16 cellular contexts compared by ENCODE assay signal in the genomic region with DNA sequence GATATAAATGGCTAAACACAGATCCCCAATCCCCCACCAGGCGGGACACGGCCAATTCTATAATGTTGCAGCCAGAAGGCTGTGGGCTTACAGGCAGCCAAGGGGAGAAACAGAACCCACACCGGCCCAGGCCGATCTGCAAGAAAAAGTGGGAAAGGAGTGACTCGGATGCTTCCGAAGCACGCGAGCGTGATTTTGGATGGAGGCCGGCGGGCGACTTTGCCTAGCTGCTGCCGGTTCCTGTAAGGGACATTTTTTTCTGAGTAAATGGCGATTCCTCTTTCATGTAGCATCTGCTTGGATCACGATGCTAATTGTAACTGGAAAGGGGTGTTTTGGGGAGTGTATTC.
DNase-seq lines count a peak whose midpoint lies in the region; ATAC-seq, FAIRE-seq and TF ChIP-seq lines count a peak whose summit lies in the region.
"Had no signal": no experiment of that assay in that cellular context is flagged by ENCODE, and none has a peak within 500 bp of the region (broad histone marks: within the 10 kb centered on the region; RNA-seq: fewer than 3 reads in every experiment).

No MANE protein-coding gene starts in this region.

- intact Hi-C loops in posterior vena cava (cut with DNase I) = no loop called here
- intact Hi-C loops in left ventricle myocardium inferior (cut with micrococcal nuclease) = no loop called here

- no peak overlapping the region for H3K27ac ChIP-seq in left ventricle myocardium inferior (replicated peaks)
- H3K27ac ChIP-seq: BLaER1 treated with 17β-estradiol and CSF1 and Interleukin-3, amounts not matched to agents 10 nM and 100 nM; HL-60 had no signal

- H3K9me3 ChIP-seq in iPS-15b (ENCODE audit: control insufficient read depth, insufficient read depth, low read length) = no peaks in the 10 kb centered on the region
- H3K9me3 ChIP-seq in left ventricle myocardium inferior (replicated peaks) = no peaks in the 10 kb centered on the region
- H3K9me3 ChIP-seq: BLaER1 treated with 17β-estradiol and CSF1 and Interleukin-3, amounts not matched to agents 10 nM and 100 nM; HAP-1 had no signal

- no peak for TF ChIP-seq POLR2A in GM12891 (IDR thresholded peaks at IDR 0.05; ENCODE audit: low read depth, low read length)

- H3K36me3 ChIP-seq in iPS-15b (ENCODE audit: control insufficient read depth, insufficient read depth, low read length) (no peaks in the 10 kb centered on the region), left ventricle myocardium inferior (no peaks in the 10 kb centered on the region)
- H3K36me3 ChIP-seq: BLaER1 treated with 17β-estradiol and CSF1 and Interleukin-3, amounts not matched to agents 10 nM and 100 nM; HAP-1 had no signal

- DNase-seq in GM12891 (ENCODE audit: insufficient read length, low spot score) (no peak), posterior vena cava (ENCODE audit: low spot score) (peak; percentile 44), left ventricle myocardium inferior (no peak)
- DNase-seq: Calu3; CD8-positive, alpha-beta T cell; DMS79 treated with DMSO at 0.1 percent for 48 hours; IMR-90 had no signal

- peak overlapping the region; percentile 4 for H3K4me3 ChIP-seq in iPS-15b (ENCODE audit: low read depth, low read length)
- H3K4me3 ChIP-seq in left ventricle myocardium inferior = no peak overlapping the region
- H3K4me3 ChIP-seq: BLaER1 treated with 17β-estradiol and CSF1 and Interleukin-3, amounts not matched to agents 10 nM and 100 nM; HAP-1; K562 had no signal

- peak; percentile 72 for FAIRE-seq in GM12891 (lab: Jason Lieb, UNC)
- FAIRE-seq: G401.6, GM12892, K562 had no signal

- H3K9ac ChIP-seq in iPS-15b (ENCODE audit: low read depth, low read length) = no peak overlapping the region
- H3K9ac ChIP-seq: BLaER1 treated with 17β-estradiol and CSF1 and Interleukin-3, amounts not matched to agents 10 nM and 100 nM had no signal

- ATAC-seq in HG03565 (IDR thresholded peaks at IDR 0.05; ENCODE audit: unreplicated experiment) = no peak
- ATAC-seq in GM18868 (IDR thresholded peaks at IDR 0.05; ENCODE audit: unreplicated experiment) = no peak
- ATAC-seq: CD8-positive, alpha-beta T cell; K562 had no signal

- TF ChIP-seq CTCF in left ventricle myocardium inferior (IDR thresholded peaks at IDR 0.05; ENCODE audit: borderline replicate concordance) = no peak

- no peaks in the 10 kb centered on the region for H3K27me3 ChIP-seq in iPS-15b (ENCODE audit: control insufficient read depth, insufficient read depth, low read length)
- no peaks in the 10 kb centered on the region for H3K27me3 ChIP-seq in left ventricle myocardium inferior (ENCODE audit: low read depth)

- no peaks in the 10 kb centered on the region for H3K4me1 ChIP-seq in iPS-15b (ENCODE audit: control insufficient read depth, insufficient read depth, low read length)
- H3K4me1 ChIP-seq in left ventricle myocardium inferior = no peaks in the 10 kb centered on the region
- H3K4me1 ChIP-seq: BLaER1 treated with 17β-estradiol and CSF1 and Interleukin-3, amounts not matched to agents 10 nM and 100 nM; HAP-1 had no signal

TF ChIP-seq in GM12891, 5 proteins besides CTCF, POLR2A, EP300 and RAD21:
- TF ChIP-seq POLR2AphosphoS5 (IDR thresholded peaks at IDR 0.05; ENCODE audit: low read depth, low read length) (no peak), TAF1 (IDR thresholded peaks at IDR 0.05; ENCODE audit: low read depth, low read length) (no peak)
TF ChIP-seq in GM12891: peak in this region for 0.
